20 cellular contexts compared by ENCODE assay signal in the genomic region with DNA sequence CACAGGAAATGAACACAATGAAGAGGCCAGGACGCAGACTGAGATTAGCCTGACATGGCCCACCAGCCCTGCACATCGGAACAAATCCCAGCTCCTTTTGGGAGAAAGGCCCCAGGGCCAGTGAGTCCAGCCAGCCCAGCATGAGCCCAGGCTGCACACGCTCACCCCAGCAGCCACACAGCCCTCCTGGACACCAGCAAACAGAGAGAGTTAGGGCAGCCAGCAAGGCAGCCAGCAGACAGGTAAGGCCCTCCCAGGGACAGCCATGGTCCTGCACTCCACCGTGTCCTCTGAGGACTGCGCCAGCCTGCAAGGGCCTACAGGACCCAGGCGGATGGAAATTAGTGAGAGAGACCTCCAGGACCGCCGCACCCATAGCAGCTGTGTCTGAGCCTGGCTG. TPM values are rescaled to one million over a fixed set of nuclear protein-coding genes. Genes with fewer than 3 reads are reported as not detected.
"Had no signal": no experiment of that assay in that cellular context is flagged by ENCODE, and none has a peak within 500 bp of the region (broad histone marks: within the 10 kb centered on the region; RNA-seq: fewer than 3 reads in every experiment).

No MANE protein-coding gene starts in this region.

- H3K27ac Mint-ChIP-seq: activated CD4-positive, alpha-beta T cell treated with anti-CD3 and anti-CD28 coated beads, Interleukin-2, amount 10 ng/mL, durations not matched to agents 7 days and 5 days; activated naive CD8-positive, alpha-beta T cell; immature natural killer cell; stimulated activated naive CD8-positive, alpha-beta T cell treated with anti-CD3 and anti-CD28 coated beads, Interleukin-15, amount 100 ng/mL, for 72 hours had no signal

- H3K4me1 Mint-ChIP-seq: immature natural killer cell had no signal

- ATAC-seq: body of pancreas; left colon; mucosa of descending colon; naive thymus-derived CD4-positive, alpha-beta T cell; stimulated activated naive CD8-positive, alpha-beta T cell treated with anti-CD3 and anti-CD28 coated beads, Interleukin-15, amount 100 ng/mL, for 72 hours had no signal

- H3K27ac ChIP-seq: body of pancreas, SJCRH30, thoracic aorta had no signal

- H3K27me3 ChIP-seq: body of pancreas, SJCRH30 had no signal

- H3K4me1 ChIP-seq: SJCRH30 had no signal

- H3K36me3 Mint-ChIP-seq: activated naive CD8-positive, alpha-beta T cell; naive thymus-derived CD4-positive, alpha-beta T cell had no signal

- H3K4me3 ChIP-seq: body of pancreas, mucosa of descending colon, SJCRH30, thoracic aorta had no signal

- H3K9me3 Mint-ChIP-seq: activated CD4-positive, alpha-beta T cell treated with anti-CD3 and anti-CD28 coated beads, Interleukin-2, amount 10 ng/mL, durations not matched to agents 7 days and 5 days; immature natural killer cell; naive thymus-derived CD4-positive, alpha-beta T cell; stimulated activated naive CD8-positive, alpha-beta T cell treated with anti-CD3 and anti-CD28 coated beads, Interleukin-15, amount 100 ng/mL, for 72 hours had no signal

- H3K36me3 ChIP-seq: SJCRH30, thoracic aorta had no signal

- H3K9me3 ChIP-seq: body of pancreas, mucosa of descending colon, SJCRH30, thoracic aorta had no signal

- H3K4me3 Mint-ChIP-seq: activated CD4-positive, alpha-beta T cell treated with anti-CD3 and anti-CD28 coated beads, Interleukin-2, amount 10 ng/mL, durations not matched to agents 7 days and 5 days; activated naive CD8-positive, alpha-beta T cell; immature natural killer cell; naive thymus-derived CD4-positive, alpha-beta T cell; stimulated activated naive CD8-positive, alpha-beta T cell treated with anti-CD3 and anti-CD28 coated beads, Interleukin-15, amount 100 ng/mL, for 72 hours had no signal

- DNase-seq: activated CD4-positive, alpha-beta T cell treated with anti-CD3 and anti-CD28 coated beads, Interleukin-2, amount 10 ng/mL, durations not matched to agents 7 days and 5 days; activated gamma-delta T cell treated with Interleukin-2 at 50 U/mL for 16 hours; amniotic stem cell; central memory CD4-positive, alpha-beta T cell; cortex of kidney; effector CD8-positive, alpha-beta T cell; foreskin melanocyte; immature natural killer cell; mammary epithelial cell; mucosa of descending colon; SJCRH30; small intestine; stimulated activated naive CD8-positive, alpha-beta T cell treated with anti-CD3 and anti-CD28 coated beads, Interleukin-15, amount 100 ng/mL, for 72 hours; SW 1271 had no signal

RNA-seq across cellular contexts. Expression of a gene that starts 8.1 kb away (rescaled TPM):
- total RNA-seq: activated CD4-positive, alpha-beta T cell treated with anti-CD3 and anti-CD28 coated beads, Interleukin-2, amount 10 ng/mL, durations not matched to agents 7 days and 5 days; naive thymus-derived CD4-positive, alpha-beta T cell; SJCRH30; T-helper 2 cell treated with Interferon-gamma antibody and Interleukin-4, amounts not matched to agents 100 ng/mL and 5 ng/mL, for 36 hours had no signal
